ENCODE assay signal across 11 cellular contexts in the genomic region with DNA sequence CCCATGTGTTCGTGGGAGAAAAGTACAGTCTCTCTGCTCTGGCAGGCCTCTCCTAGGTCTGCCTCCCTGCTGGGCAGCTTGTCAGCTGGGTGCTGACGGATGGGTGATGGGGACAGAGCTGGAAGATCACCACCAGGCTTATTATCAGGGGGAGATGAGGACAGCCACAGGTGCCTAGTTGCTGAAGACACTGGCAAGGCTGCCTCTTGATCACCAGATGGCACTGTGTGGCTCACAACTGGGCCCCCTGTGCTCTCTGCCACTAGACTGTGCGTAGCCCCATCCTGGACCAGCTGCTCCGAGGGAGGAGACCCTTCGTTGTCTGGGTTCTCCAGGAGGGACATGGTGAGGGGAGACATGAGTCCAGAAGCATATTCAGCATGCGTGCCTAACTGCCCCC.
DNase-seq lines count a peak whose midpoint lies in the region; ATAC-seq and TF ChIP-seq lines count a peak whose summit lies in the region.
"Had no signal": no experiment of that assay in that cellular context is flagged by ENCODE, and none has a peak within 500 bp of the region (broad histone marks: within the 10 kb centered on the region; RNA-seq: fewer than 3 reads in every experiment).

No MANE protein-coding gene starts in this region.

- no peak for DNase-seq in A673 (ENCODE audit: low spot score)
- peak; percentile 22 for DNase-seq in UCSD-AML1 (lab: John Stamatoyannopoulos, UW; ENCODE audit: unreplicated experiment)
- peak; percentile 58 for DNase-seq in iPS-NIHi7 (ENCODE audit: extremely low spot score)
- no peak for DNase-seq in suprapubic skin (ENCODE audit: low spot score in 2 of 2)
- DNase-seq in activated T-cell treated with anti-CD3 and anti-CD28 coated beads, Interleukin-2, amount 50 U/mL, for 24 hours: no peak
- DNase-seq: T-helper 1 cell had no signal

- TF ChIP-seq CTCF in A673 (conservative IDR thresholded peaks at IDR 0.05; ENCODE audit: low read depth, low read length): peak; percentile 46
- TF ChIP-seq CTCF in GM12875 (IDR thresholded peaks at IDR 0.05; ENCODE audit: borderline replicate concordance, insufficient read depth, low read depth, low read length): peak; percentile 39
- no peak for TF ChIP-seq CTCF in suprapubic skin (IDR thresholded peaks at IDR 0.05)

- H3K36me3 Mint-ChIP-seq in activated T-cell treated with anti-CD3 and anti-CD28 coated beads, Interleukin-2, amount 50 U/mL, for 24 hours (ENCODE audit: low read depth): peaks cover 81% of the 10 kb centered on the region
- H3K36me3 Mint-ChIP-seq: activated naive CD4-positive, alpha-beta T cell treated with anti-CD3 and anti-CD28 coated beads, Interleukin-2, amount 50 U/mL, for 24 hours had no signal

- no peak for TF ChIP-seq POLR2A in suprapubic skin (IDR thresholded peaks at IDR 0.05)

- H3K27ac ChIP-seq in A673 (ENCODE audit: low read depth, low read length, poor library complexity, severe bottlenecking): no peak overlapping the region
- H3K27ac ChIP-seq in suprapubic skin: no peak overlapping the region

- no TSS peak for BruUV-seq in A673 (replicated peaks; lab: Mats Ljungman, UMichigan)

- H3K27ac Mint-ChIP-seq in activated T-cell treated with anti-CD3 and anti-CD28 coated beads, Interleukin-2, amount 50 U/mL, for 24 hours: no peak overlapping the region
- H3K27ac Mint-ChIP-seq: activated naive CD4-positive, alpha-beta T cell treated with anti-CD3 and anti-CD28 coated beads, Interleukin-2, amount 50 U/mL, for 24 hours had no signal

- H3K4me3 Mint-ChIP-seq in activated T-cell treated with anti-CD3 and anti-CD28 coated beads, Interleukin-2, amount 50 U/mL, for 24 hours: no peak overlapping the region
- H3K4me3 Mint-ChIP-seq: activated naive CD4-positive, alpha-beta T cell treated with anti-CD3 and anti-CD28 coated beads, Interleukin-2, amount 50 U/mL, for 24 hours had no signal

- H3K36me3 ChIP-seq in A673 (ENCODE audit: insufficient read depth, low read length, poor library complexity, severe bottlenecking) (peaks cover 67% of the 10 kb centered on the region), suprapubic skin (peaks cover 19% of the 10 kb centered on the region)

- H3K4me1 Mint-ChIP-seq in activated T-cell treated with anti-CD3 and anti-CD28 coated beads, Interleukin-2, amount 50 U/mL, for 24 hours (ENCODE audit: low read depth): peaks cover 21% of the 10 kb centered on the region

- no peaks in the 10 kb centered on the region for H3K27me3 ChIP-seq in A673 (replicated peaks; ENCODE audit: insufficient read depth, low read depth, low read length, poor library complexity)
- no peaks in the 10 kb centered on the region for H3K27me3 ChIP-seq in suprapubic skin

- H3K9me3 ChIP-seq in A673 (ENCODE audit: low read depth, low read length, poor library complexity, severe bottlenecking) (no peaks in the 10 kb centered on the region), suprapubic skin (no peaks in the 10 kb centered on the region)
- H3K9me3 ChIP-seq: HAP-1 had no signal

- H3K4me1 ChIP-seq in A673 (ENCODE audit: insufficient read depth, low read length, poor library complexity, severe bottlenecking) (no peaks in the 10 kb centered on the region), suprapubic skin (peaks cover 51% of the 10 kb centered on the region)

- no CpG with 5 or more reads among the region's 6 CpGs for WGBS in suprapubic skin

- TF ChIP-seq EP300 in suprapubic skin (IDR thresholded peaks at IDR 0.05): no peak

- POLR2A ChIA-PET in A673 (lab: Charles Lee; ENCODE audit: low non-redundant PET): no interaction called here

- CTCF ChIA-PET in A673 (lab: Charles Lee): no interaction called here

- H3K27me3 Mint-ChIP-seq in activated T-cell treated with anti-CD3 and anti-CD28 coated beads, Interleukin-2, amount 50 U/mL, for 24 hours: no peaks in the 10 kb centered on the region
- H3K27me3 Mint-ChIP-seq: activated naive CD4-positive, alpha-beta T cell treated with anti-CD3 and anti-CD28 coated beads, Interleukin-2, amount 50 U/mL, for 24 hours had no signal

- intact Hi-C loops in A673 (cut with micrococcal nuclease; ENCODE audit: unreplicated experiment): loop anchor here (10.0 kb wide), 1 partner anchor 181 kb away; no protein-coding TSS in a partner anchor

- H3K9me3 Mint-ChIP-seq in activated T-cell treated with anti-CD3 and anti-CD28 coated beads, Interleukin-2, amount 50 U/mL, for 24 hours: no peaks in the 10 kb centered on the region
- H3K9me3 Mint-ChIP-seq: activated naive CD4-positive, alpha-beta T cell treated with anti-CD3 and anti-CD28 coated beads, Interleukin-2, amount 50 U/mL, for 24 hours had no signal

- no peak for ATAC-seq in activated CD4-positive, CD25-positive, alpha-beta regulatory T cell treated with anti-CD3 and anti-CD28 coated beads, Interleukin-2, amount 50 U/mL, for 24 hours
- no peak for ATAC-seq in HG03469 (IDR thresholded peaks at IDR 0.05; ENCODE audit: unreplicated experiment)

- H3K4me3 ChIP-seq in A673 (ENCODE audit: low read depth, low read length, poor library complexity, severe bottlenecking) (no peak overlapping the region), GM12875 (ENCODE audit: low read depth, low read length) (no peak overlapping the region), suprapubic skin (no peak overlapping the region)
- H3K4me3 ChIP-seq: HAP-1 had no signal

Comparison
In these comparisons a context has a peak if more than half of its experiments do, and no peak if none do; other contexts are left out.
1. DNase-seq: peak in UCSD-AML1 (single experiment) and iPS-NIHi7 (single experiment); none in A673 (single experiment), suprapubic skin (0 of 2) and activated T-cell treated with anti-CD3 and anti-CD28 coated beads, Interleukin-2, amount 50 U/mL, for 24 hours (single experiment).
2. CTCF ChIP-seq: peak in A673 (single experiment) and GM12875 (single experiment); none in suprapubic skin (0 of 2).